ENCODE assay signal across 18 cellular contexts in the genomic region with DNA sequence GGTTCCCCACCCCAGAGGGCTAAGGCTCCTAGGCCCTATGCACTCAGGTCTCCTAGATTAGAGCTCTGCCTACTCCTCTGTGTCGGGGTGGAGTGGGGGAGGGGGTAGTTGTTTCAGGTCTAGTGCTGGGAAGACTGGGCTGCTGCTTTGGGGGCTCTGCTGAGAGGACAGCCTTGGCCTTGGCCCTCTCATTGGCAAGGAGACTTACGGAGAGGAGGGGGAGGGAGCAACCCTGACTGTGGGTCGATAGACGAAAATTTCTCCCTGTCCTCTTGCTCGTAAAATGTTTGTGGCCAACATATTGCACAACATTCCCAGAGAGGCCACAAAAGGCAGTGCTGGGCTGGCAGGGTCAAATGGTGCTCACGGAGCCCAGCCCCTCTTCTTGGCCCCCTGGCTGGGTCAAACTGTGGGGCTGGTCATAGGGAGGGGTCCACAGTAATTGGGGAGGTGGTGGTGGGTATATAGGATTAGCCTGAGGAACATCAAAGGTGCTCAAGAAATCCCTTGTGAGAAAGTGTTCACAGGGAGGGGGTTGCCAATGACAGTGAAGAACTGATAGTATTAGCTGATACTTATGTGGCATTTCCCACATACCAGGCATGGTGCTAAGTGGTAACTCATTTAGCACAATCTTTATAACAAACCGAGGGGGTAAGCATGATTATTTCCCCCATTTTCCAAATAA. TPM values are rescaled to one million over a fixed set of nuclear protein-coding genes. Genes with fewer than 3 reads are reported as not detected.
DNase-seq lines count a peak whose midpoint lies in the region; ATAC-seq and TF ChIP-seq lines count a peak whose summit lies in the region.
"Had no signal": no experiment of that assay in that cellular context is flagged by ENCODE, and none has a peak within 500 bp of the region (broad histone marks: within the 10 kb centered on the region; RNA-seq: fewer than 3 reads in every experiment).

No MANE protein-coding gene starts in this region.

- no peaks in the 10 kb centered on the region for H3K9me3 ChIP-seq in right lobe of liver

- WGBS in right lobe of liver (ENCODE audit: insufficient coverage, low coverage, low lambda C conversion rate, missing lambda C conversion rate): 26% methylated on average over 4 of the region's 7 CpGs

- intact Hi-C loops in right lobe of liver (cut with DNase I): loop anchor here in 1 of 2 donors (10.0 kb wide), 1 partner anchor 504 kb away; no protein-coding TSS in a partner anchor

- no peak for TF ChIP-seq CTCF in right lobe of liver (IDR thresholded peaks at IDR 0.05)

- no peak overlapping the region for H3K4me3 ChIP-seq in right lobe of liver

- ATAC-seq in right lobe of liver (peak; percentile 53 to 75 (median 68)), HG03108 (IDR thresholded peaks at IDR 0.05; ENCODE audit: unreplicated experiment) (no peak)
- ATAC-seq: activated naive CD4-positive, alpha-beta T cell treated with anti-CD3 and anti-CD28 coated beads, Interleukin-2, amount 50 U/mL, for 72 hours; SK-N-SH treated with all-trans-retinoic acid at 6 μM for 48 hours had no signal

- peaks cover 0 to 9% (median 0%) of the 10 kb centered on the region in 4 donors for H3K4me1 ChIP-seq in right lobe of liver

- H3K36me3 ChIP-seq in right lobe of liver: no peaks in the 10 kb centered on the region

- H3K27ac ChIP-seq in right lobe of liver: no peak overlapping the region

- H3K27me3 ChIP-seq in right lobe of liver: no peaks in the 10 kb centered on the region

- DNase-seq in EH (ENCODE audit: low read depth): peak; percentile 37
- peak; percentile 89 for DNase-seq in HuH-7.5 (ENCODE audit: low spot score)
- peak; percentile 13 for DNase-seq in SW480 (ENCODE audit: low spot score)
- peak in 1 of 3 donors; percentile 32 for DNase-seq in right lobe of liver
- no peak for DNase-seq in dedifferentiated amniotic fluid mesenchymal stem cell (ENCODE audit: extremely low spot score)
- no peak for DNase-seq in hippocampal formation (lab: John Stamatoyannopoulos, UW)
- DNase-seq in SW 1271 (lab: John Stamatoyannopoulos, UW): no peak
- DNase-seq: activated CD4-positive, alpha-beta memory T cell treated with anti-CD3 and anti-CD28 coated beads for 36 hours; activated T-cell treated with anti-CD3 and anti-CD28 coated beads, Interleukin-2, amount 50 U/mL, for 24 hours; erythroblast; H9; NCI-H2029; NCI-H524 had no signal

- TF ChIP-seq POLR2A in right lobe of liver (IDR thresholded peaks at IDR 0.05): no peak

RNA-seq across cellular contexts. Expression of a gene that starts 8.5 kb away (rescaled TPM):
- total RNA-seq in right lobe of liver: not detected
- total RNA-seq: B cell, osteocyte had no signal

Comparison
In these comparisons a context has a peak if more than half of its experiments do, and no peak if none do; other contexts are left out.
1. DNase-seq: peak in EH (single experiment), HuH-7.5 (single experiment) and SW480 (single experiment); none in dedifferentiated amniotic fluid mesenchymal stem cell (single experiment), hippocampal formation (0 of 2) and SW 1271 (0 of 2).